ENCODE assay signal across 23 cellular contexts in genomic region chr4:183729069-183729406, GRCh38.
"Had no signal": no experiment of that assay in that cellular context is flagged by ENCODE, and none has a peak within 500 bp of the region (broad histone marks: within the 10 kb centered on the region; RNA-seq: fewer than 3 reads in every experiment).

No MANE protein-coding gene starts in this region.

- H3K27me3 ChIP-seq: adrenal gland, MG63, Peyer's patch, SJSA1 had no signal

- H3K27ac ChIP-seq: adrenal gland, KMS-11, Peyer's patch, SJSA1 had no signal

- H3K9me3 ChIP-seq: adrenal gland, MG63, Peyer's patch, SJSA1 had no signal

- H3K4me1 ChIP-seq: adrenal gland, Peyer's patch, SJSA1 had no signal

- H3K36me3 ChIP-seq: adrenal gland, MG63, Peyer's patch, SJSA1 had no signal

- ATAC-seq: activated CD4-positive, CD25-positive, alpha-beta regulatory T cell treated with anti-CD3 and anti-CD28 coated beads, Interleukin-2, amount 50 U/mL, for 24 hours; activated CD8-positive, alpha-beta T cell treated with anti-CD3 and anti-CD28 coated beads for 36 hours; SK-N-SH treated with all-trans-retinoic acid at 6 μM for 48 hours had no signal

- DNase-seq: activated CD4-positive, alpha-beta T cell treated with anti-CD3 and anti-CD28 coated beads for 4 hours; activated CD8-positive, alpha-beta memory T cell treated with anti-CD3 and anti-CD28 coated beads, Interleukin-2, amount 50 U/mL, for 4 hours; activated CD8-positive, alpha-beta T cell treated with anti-CD3 and anti-CD28 coated beads for 36 hours; activated naive CD4-positive, alpha-beta T cell treated with anti-CD3 and anti-CD28 coated beads, Interleukin-2, amount 50 U/mL, for 16 hours; activated naive CD8-positive, alpha-beta T cell treated with anti-CD3 and anti-CD28 coated beads, Interleukin-2, amount 10 ng/mL, durations not matched to agents 7 days and 5 days; adrenal gland; anterior cingulate cortex; caudate nucleus; MV-4-11; NCI-H1092 treated with DMSO at 0.1 percent for 48 hours; NCI-H1436; NCI-H1694 treated with DMSO at 0.1 percent for 48 hours; NCI-H2081 treated with DMSO at 0.1 percent for 48 hours; NCI-H446; NCI-H526; Peyer's patch; SHP77; SW 1271 had no signal

- H3K4me3 ChIP-seq: adrenal gland, MG63, Peyer's patch, SJSA1 had no signal
